Comparison of ENCODE assay signal across 8 cellular contexts in genomic region chrX:112840382-112841113, GRCh38. TPM values are rescaled to one million over a fixed set of nuclear protein-coding genes. Genes with fewer than 3 reads are reported as not detected.
DNase-seq lines count a peak whose midpoint lies in the region; ATAC-seq and TF ChIP-seq lines count a peak whose summit lies in the region.

AMOT (minus strand) TSS chrX:112840831; CDS start chrX:112823126, 17,705 bp downstream.

- H3K27ac ChIP-seq in 22Rv1 = peak within 1 kb of the TSS; percentile 75

- peak within 1 kb of the TSS; percentile 38 for H3K27ac Mint-ChIP-seq in activated CD8-positive, alpha-beta T cell treated with anti-CD3 and anti-CD28 coated beads for 36 hours

- ATAC-seq in GM18861 (IDR thresholded peaks at IDR 0.05; ENCODE audit: unreplicated experiment) (peak; percentile 34), HG03097 (IDR thresholded peaks at IDR 0.05; ENCODE audit: low FRiP score, unreplicated experiment) (peak; percentile 57)
- peak; percentile 48 for ATAC-seq in activated CD8-positive, alpha-beta T cell treated with anti-CD3 and anti-CD28 coated beads for 36 hours

- POLR2A ChIA-PET in activated CD8-positive, alpha-beta T cell treated with anti-CD3 and anti-CD28 coated beads for 36 hours (lab: Charles Lee) = interaction anchor here (2.0 kb wide), 1 partner anchor 10 kb away, joined by 4 read pairs; no protein-coding TSS in a partner anchor

- peaks cover 5% of the 10 kb centered on the region for H3K4me1 Mint-ChIP-seq in activated CD8-positive, alpha-beta T cell treated with anti-CD3 and anti-CD28 coated beads for 36 hours (ENCODE audit: low read depth)

- peak within 1 kb of the TSS; percentile 82 for H3K4me3 Mint-ChIP-seq in activated CD8-positive, alpha-beta T cell treated with anti-CD3 and anti-CD28 coated beads for 36 hours

- intact Hi-C loops in activated CD8-positive, alpha-beta T cell treated with anti-CD3 and anti-CD28 coated beads for 36 hours (cut with micrococcal nuclease) = no loop called here

- TF ChIP-seq CTCF in 22Rv1 (IDR thresholded peaks at IDR 0.05) = no peak
- TF ChIP-seq CTCF in activated CD8-positive, alpha-beta T cell treated with anti-CD3 and anti-CD28 coated beads for 36 hours (IDR thresholded peaks at IDR 0.05) = no peak

- H3K36me3 Mint-ChIP-seq in activated CD8-positive, alpha-beta T cell treated with anti-CD3 and anti-CD28 coated beads for 36 hours (ENCODE audit: low read depth) = no peaks in the 10 kb centered on the region

- CTCF ChIA-PET in activated CD8-positive, alpha-beta T cell treated with anti-CD3 and anti-CD28 coated beads for 36 hours (lab: Charles Lee) = no interaction called here

- H3K9me3 Mint-ChIP-seq in activated CD8-positive, alpha-beta T cell treated with anti-CD3 and anti-CD28 coated beads for 36 hours = no peaks in the 10 kb centered on the region

- DNase-seq in NCI-H460 (ENCODE audit: extremely low read depth, low read depth) (peak; percentile 52), lung microvascular endothelial cell (ENCODE audit: low read depth in 2 of 2) (peak; percentile 47 to 55)
- peak; percentile 47 for DNase-seq in activated CD8-positive, alpha-beta T cell treated with anti-CD3 and anti-CD28 coated beads for 36 hours
- peak; percentile 50 for DNase-seq in effector CD8-positive, alpha-beta T cell (lab: John Stamatoyannopoulos, UW)
- DNase-seq in stimulated activated CD4-positive, alpha-beta T cell treated with anti-CD3 and anti-CD28 coated beads, TNF-alpha, amount 100 ng/mL, for 24 hours (ENCODE audit: low read depth in 3 of 3) = peak; percentile 17 to 54 (median 20)

- peaks cover 4% of the 10 kb centered on the region for H3K27me3 Mint-ChIP-seq in activated CD8-positive, alpha-beta T cell treated with anti-CD3 and anti-CD28 coated beads for 36 hours

RNA-seq across cellular contexts. Expression of gene AMOT, which starts in this region (rescaled TPM):
- total RNA-seq in NCI-H460 (2014; rRNA removed; shearing (Covaris generic)) = 0.98 and 2.0 TPM in 2 replicates
- 0.76 and 1.1 TPM in 2 replicates for polyA plus RNA-seq in NCI-H460 (2014; cell fraction: nucleus; rRNA removed)
- total RNA-seq in activated CD8-positive, alpha-beta T cell treated with anti-CD3 and anti-CD28 coated beads for 36 hours = 1 to 10 TPM; 1.1 to 1.8 TPM
- 2.2 and 7.1 TPM in 2 replicates for total RNA-seq in lung microvascular endothelial cell

Comparison
In these comparisons a context has a peak if more than half of its experiments do, and no peak if none do; other contexts are left out.
1. Peak in every context shown above with its lines: DNase-seq, ATAC-seq and H3K27ac ChIP-seq.